In genomic region chr5:136769093-136769492, GRCh38 we compare ENCODE assay signal across 17 cellular contexts.
"Had no signal": no experiment of that assay in that cellular context is flagged by ENCODE, and none has a peak within 500 bp of the region (broad histone marks: within the 10 kb centered on the region; RNA-seq: fewer than 3 reads in every experiment).

No MANE protein-coding gene starts in this region.

- H3K27me3 ChIP-seq: body of pancreas, right atrium auricular region, tibial nerve had no signal

- H3K4me1 ChIP-seq: body of pancreas, parathyroid adenoma, right atrium auricular region, tibial nerve had no signal

- H2AFZ ChIP-seq: parathyroid adenoma had no signal

- DNase-seq: activated CD4-positive, alpha-beta T cell treated with anti-CD3 and anti-CD28 coated beads, Interleukin-2, amount 50 U/mL, for 4 hours; activated effector memory CD4-positive, alpha-beta T cell treated with Interleukin-2 at 50 U/mL for 16 hours; activated T-cell treated with anti-CD3 and anti-CD28 coated beads, Interleukin-2, amount 50 U/mL, for 1 hour; amniotic stem cell; body of pancreas; effector memory CD8-positive, alpha-beta T cell; kidney glomerular epithelial cell; T-helper 17 cell had no signal

- H3K79me2 ChIP-seq: parathyroid adenoma had no signal

- H3K27ac ChIP-seq: body of pancreas, epithelial cell of prostate, parathyroid adenoma, right atrium auricular region, tibial nerve had no signal

- H3K4me3 ChIP-seq: body of pancreas, right atrium auricular region, tibial nerve had no signal

- H3K36me3 ChIP-seq: right atrium auricular region, tibial nerve had no signal

- H3K9me3 Mint-ChIP-seq: central memory CD8-positive, alpha-beta T cell; dendritic cell treated with granulocyte-macrophage colony-stimulating factor and Interleukin-4, amounts not matched to agents 40 ng/mL and 50 ng/mL, for 4 days; effector memory CD8-positive, alpha-beta T cell; mesothelial cell of epicardium; stimulated activated effector memory CD8-positive, alpha-beta T cell treated with anti-CD3 and anti-CD28 coated beads, Interleukin-12 subunit alpha, Interleukin-12 subunit beta, amount 100 ng/mL, for 72 hours had no signal

- H3K4me3 Mint-ChIP-seq: activated naive CD4-positive, alpha-beta T cell treated with anti-CD3 and anti-CD28 coated beads, Interleukin-2, amount 50 U/mL, for 24 hours; central memory CD8-positive, alpha-beta T cell; dendritic cell treated with granulocyte-macrophage colony-stimulating factor and Interleukin-4, amounts not matched to agents 40 ng/mL and 50 ng/mL, for 4 days; effector memory CD8-positive, alpha-beta T cell; mesothelial cell of epicardium; stimulated activated effector memory CD8-positive, alpha-beta T cell treated with anti-CD3 and anti-CD28 coated beads, Interleukin-12 subunit alpha, Interleukin-12 subunit beta, amount 100 ng/mL, for 72 hours; T-helper 17 cell had no signal

- ATAC-seq: body of pancreas; effector memory CD8-positive, alpha-beta T cell; T-helper 17 cell had no signal

- H3K27me3 Mint-ChIP-seq: activated naive CD4-positive, alpha-beta T cell treated with anti-CD3 and anti-CD28 coated beads, Interleukin-2, amount 50 U/mL, for 24 hours; central memory CD8-positive, alpha-beta T cell; dendritic cell treated with granulocyte-macrophage colony-stimulating factor and Interleukin-4, amounts not matched to agents 40 ng/mL and 50 ng/mL, for 4 days had no signal

- H3K4me1 Mint-ChIP-seq: activated naive CD4-positive, alpha-beta T cell treated with anti-CD3 and anti-CD28 coated beads, Interleukin-2, amount 50 U/mL, for 24 hours; central memory CD8-positive, alpha-beta T cell; stimulated activated effector memory CD8-positive, alpha-beta T cell treated with anti-CD3 and anti-CD28 coated beads, Interleukin-12 subunit alpha, Interleukin-12 subunit beta, amount 100 ng/mL, for 72 hours had no signal

- H3K9ac ChIP-seq: parathyroid adenoma had no signal

- H3K36me3 Mint-ChIP-seq: activated naive CD4-positive, alpha-beta T cell treated with anti-CD3 and anti-CD28 coated beads, Interleukin-2, amount 50 U/mL, for 24 hours; mesothelial cell of epicardium; stimulated activated effector memory CD8-positive, alpha-beta T cell treated with anti-CD3 and anti-CD28 coated beads, Interleukin-12 subunit alpha, Interleukin-12 subunit beta, amount 100 ng/mL, for 72 hours had no signal

- H3K27ac Mint-ChIP-seq: activated naive CD4-positive, alpha-beta T cell treated with anti-CD3 and anti-CD28 coated beads, Interleukin-2, amount 50 U/mL, for 24 hours; dendritic cell treated with granulocyte-macrophage colony-stimulating factor and Interleukin-4, amounts not matched to agents 40 ng/mL and 50 ng/mL, for 4 days; effector memory CD8-positive, alpha-beta T cell; mesothelial cell of epicardium; stimulated activated effector memory CD8-positive, alpha-beta T cell treated with anti-CD3 and anti-CD28 coated beads, Interleukin-12 subunit alpha, Interleukin-12 subunit beta, amount 100 ng/mL, for 72 hours; T-helper 17 cell had no signal

- H3K9me3 ChIP-seq: body of pancreas, right atrium auricular region, tibial nerve had no signal
